Comparison of ENCODE assay signal across 23 cellular contexts in genomic region chr7:15123901-15124300, GRCh38.
DNase-seq lines count a peak whose midpoint lies in the region; ATAC-seq, FAIRE-seq and TF ChIP-seq lines count a peak whose summit lies in the region.
"Had no signal": no experiment of that assay in that cellular context is flagged by ENCODE, and none has a peak within 500 bp of the region (broad histone marks: within the 10 kb centered on the region; RNA-seq: fewer than 3 reads in every experiment).

No MANE protein-coding gene starts in this region.

- no peaks in the 10 kb centered on the region for H3K36me3 ChIP-seq in GM23338 (ENCODE audit: insufficient read depth)
- H3K36me3 ChIP-seq in Loucy (ENCODE audit: insufficient read depth, low read length) = no peaks in the 10 kb centered on the region
- no peaks in the 10 kb centered on the region for H3K36me3 ChIP-seq in PC-3 (ENCODE audit: low read depth, low read length)
- H3K36me3 ChIP-seq in keratinocyte (ENCODE audit: control insufficient read depth in 2 of 2, extremely low read depth in 1 of 2, insufficient read depth in 2 of 2, low read length in 2 of 2) = no peaks in the 10 kb centered on the region

- H3K9me3 ChIP-seq in Loucy (ENCODE audit: insufficient read depth, low read depth, low read length) (no peaks in the 10 kb centered on the region), PC-3 (ENCODE audit: low read length) (no peaks in the 10 kb centered on the region), keratinocyte (ENCODE audit: control insufficient read depth, low read depth, low read length) (no peaks in the 10 kb centered on the region)

- H3K4me2 ChIP-seq in GM23338 (no peak overlapping the region), Loucy (ENCODE audit: low read depth, low read length, poor library complexity, severe bottlenecking) (peak overlapping the region; percentile 65), PC-3 (ENCODE audit: low read length) (no peak overlapping the region), keratinocyte (ENCODE audit: control insufficient read depth, extremely low read depth, insufficient read depth, low read depth, low read length) (no peak overlapping the region)

- intact Hi-C loops in PC-3 (cut with micrococcal nuclease) = no loop called here

- H3K9ac ChIP-seq in Loucy (ENCODE audit: low read depth, low read length, poor library complexity, severe bottlenecking) (peak overlapping the region; percentile 7), PC-3 (ENCODE audit: low read length) (no peak overlapping the region), keratinocyte (ENCODE audit: control insufficient read depth, extremely low read depth, insufficient read depth, low read length) (no peak overlapping the region)

- DNase-seq in GM23338 (ENCODE audit: low spot score) = no peak
- peak; percentile 46 for DNase-seq in PC-3
- no peak for DNase-seq in keratinocyte (ENCODE audit: low read depth, low spot score)
- no peak for DNase-seq in activated gamma-delta T cell (lab: John Stamatoyannopoulos, UW)
- DNase-seq in NCI-H524 (lab: John Stamatoyannopoulos, UW) = no peak
- no peak for DNase-seq in type B pancreatic cell (ENCODE audit: extremely low spot score, unreplicated experiment)
- DNase-seq: EL, GF-D8, HCEC 1CT, Karpas-422, MM.1S, NCI-H1048, NCI-H1436 treated with DMSO at 0.1 percent for 48 hours, NCI-H2029, NCI-H446 treated with DMSO at 0.1 percent for 48 hours, SHP77 treated with DMSO at 0.1 percent for 48 hours, T-cell had no signal

- H3K27ac ChIP-seq in GM23338 (ENCODE audit: low read depth) (no peak overlapping the region), PC-3 (ENCODE audit: low read length) (peak overlapping the region; percentile 26; the same call in 1 of the 2 replicates), keratinocyte (ENCODE audit: control insufficient read depth, insufficient read depth, low read length) (no peak overlapping the region)
- H3K27ac ChIP-seq: RWPE1, SK-N-MC had no signal

- H3K9me1 ChIP-seq in keratinocyte (ENCODE audit: control insufficient read depth, extremely low read depth, insufficient read depth, low read length) = no peaks in the 10 kb centered on the region

- H3K4me1 ChIP-seq in GM23338 (ENCODE audit: insufficient read depth) (no peaks in the 10 kb centered on the region), Loucy (ENCODE audit: insufficient read depth, low read length, poor library complexity, severe bottlenecking) (peaks cover 39% of the 10 kb centered on the region), PC-3 (ENCODE audit: insufficient read depth, low read length) (no peaks in the 10 kb centered on the region), keratinocyte (ENCODE audit: control insufficient read depth, extremely low read depth, insufficient read depth, low read length) (no peaks in the 10 kb centered on the region)

- peaks cover 8% of the 10 kb centered on the region; the same call in 2 of the 3 replicates for H3K4me1 Mint-ChIP-seq in GM23338
- H3K4me1 Mint-ChIP-seq in type B pancreatic cell (ENCODE audit: unreplicated experiment) = no peaks in the 10 kb centered on the region
- H3K4me1 Mint-ChIP-seq: CD14-positive monocyte, IgD-negative memory B cell, T-cell had no signal

- TF ChIP-seq CTCF in GM23338 (conservative IDR thresholded peaks at IDR 0.05; ENCODE audit: low read depth in 2 of 2) (no peak), Loucy (conservative IDR thresholded peaks at IDR 0.05; ENCODE audit: low read length) (no peak), PC-3 (conservative IDR thresholded peaks at IDR 0.05; ENCODE audit: low read depth, low read length) (no peak), keratinocyte (optimal IDR thresholded peaks at IDR 0.05 in 1 of 3, IDR thresholded peaks at IDR 0.05 in 1 of 3, conservative IDR thresholded peaks at IDR 0.05 in 1 of 3; ENCODE audit: extremely low read depth in 1 of 3, insufficient read depth in 2 of 3, low read length in 3 of 3) (no peak), type B pancreatic cell (conservative IDR thresholded peaks at IDR 0.05) (no peak)

- H3K27ac Mint-ChIP-seq in GM23338 = no peak overlapping the region
- no peak overlapping the region for H3K27ac Mint-ChIP-seq in type B pancreatic cell
- H3K27ac Mint-ChIP-seq: CD14-positive monocyte, IgD-negative memory B cell, T-cell had no signal

- dilution Hi-C loops in keratinocyte (cut with MboI; ENCODE audit: extremely low pct_ligation_motif_present, low sequenced_read_pairs) = no loop called here

- peak; percentile 43 for FAIRE-seq in keratinocyte (lab: Jason Lieb, UNC)

- CTCF ChIA-PET in PC-3 (lab: Charles Lee) = interaction anchor here (0.5 kb wide), 1 partner anchor 204 kb away, joined by 3 read pairs; no protein-coding TSS in a partner anchor

- ATAC-seq in GM23338 = no peak
- no peak; the same call in 1 of the 2 replicates for ATAC-seq in PC-3
- no peak for ATAC-seq in HG03469 (IDR thresholded peaks at IDR 0.05; ENCODE audit: unreplicated experiment)
- ATAC-seq: T-cell had no signal

- H2AFZ ChIP-seq in GM23338 (peak overlapping the region; percentile 44; the same call in 1 of the 2 replicates), Loucy (ENCODE audit: low read length) (peak overlapping the region; percentile 25; the same call in 1 of the 2 replicates), PC-3 (ENCODE audit: low read length) (no peak overlapping the region), keratinocyte (ENCODE audit: control insufficient read depth, low read length) (no peak overlapping the region)

- no peaks in the 10 kb centered on the region for H3F3A ChIP-seq in GM23338 (replicated peaks; ENCODE audit: low read depth)
- 0 out of 2 replicates have a peak, but pooled peaks cover 3% of the 10 kb centered on the region for H3F3A ChIP-seq in Loucy (ENCODE audit: low read depth)
- H3F3A ChIP-seq in PC-3 (ENCODE audit: low read length, unreplicated experiment) = no peaks in the 10 kb centered on the region

- POLR2A ChIA-PET in PC-3 (lab: Charles Lee; ENCODE audit: unreplicated experiment) = no interaction called here

- no peaks in the 10 kb centered on the region for H3K27me3 ChIP-seq in GM23338 (ENCODE audit: insufficient read depth)
- no peaks in the 10 kb centered on the region for H3K27me3 ChIP-seq in Loucy (ENCODE audit: insufficient read depth, low read length, poor library complexity, severe bottlenecking)
- no peaks in the 10 kb centered on the region for H3K27me3 ChIP-seq in PC-3 (ENCODE audit: low read length)
- no peaks in the 10 kb centered on the region for H3K27me3 ChIP-seq in keratinocyte (ENCODE audit: control insufficient read depth, extremely low read depth, insufficient read depth, low read length)

- H3K4me3 Mint-ChIP-seq in GM23338 (no peak overlapping the region), type B pancreatic cell (no peak overlapping the region)
- H3K4me3 Mint-ChIP-seq: CD14-positive monocyte, IgD-negative memory B cell, T-cell had no signal

- H3K9me3 Mint-ChIP-seq in GM23338 (peaks cover 3% of the 10 kb centered on the region; the same call in 1 of the 3 replicates), type B pancreatic cell (peaks cover 10% of the 10 kb centered on the region)

- no peaks in the 10 kb centered on the region for H3K9me2 ChIP-seq in GM23338 (ENCODE audit: insufficient read depth)
- H3K9me2 ChIP-seq in Loucy (replicated peaks; ENCODE audit: low read depth, low read length) = no peaks in the 10 kb centered on the region
- no peaks in the 10 kb centered on the region for H3K9me2 ChIP-seq in PC-3 (replicated peaks; ENCODE audit: low read length)

- H3K79me2 ChIP-seq in GM23338 (replicated peaks; ENCODE audit: insufficient read depth) = no peaks in the 10 kb centered on the region
- H3K79me2 ChIP-seq in Loucy (ENCODE audit: insufficient read depth, low read length) = no peaks in the 10 kb centered on the region
- H3K79me2 ChIP-seq in PC-3 (ENCODE audit: low read length) = no peaks in the 10 kb centered on the region
- H3K79me2 ChIP-seq in keratinocyte (ENCODE audit: control insufficient read depth, insufficient read depth, low read length) = no peaks in the 10 kb centered on the region

- H3K27me3 Mint-ChIP-seq in GM23338 (ENCODE audit: insufficient read depth, low read depth, poor library complexity) (no peaks in the 10 kb centered on the region), type B pancreatic cell (no peaks in the 10 kb centered on the region)
- H3K27me3 Mint-ChIP-seq: IgD-negative memory B cell, T-cell had no signal

- H3K36me3 Mint-ChIP-seq in GM23338 (ENCODE audit: low read depth) (no peaks in the 10 kb centered on the region), type B pancreatic cell (no peaks in the 10 kb centered on the region)
- H3K36me3 Mint-ChIP-seq: CD14-positive monocyte, IgD-negative memory B cell, T-cell had no signal

- H4K20me1 ChIP-seq in GM23338 (replicated peaks; ENCODE audit: insufficient read depth) (no peaks in the 10 kb centered on the region), Loucy (ENCODE audit: insufficient read depth, low read length, poor library complexity, severe bottlenecking) (no peaks in the 10 kb centered on the region), PC-3 (ENCODE audit: low read length) (no peaks in the 10 kb centered on the region), keratinocyte (ENCODE audit: control insufficient read depth, extremely low read depth, insufficient read depth, low read length) (no peaks in the 10 kb centered on the region)

- no peak overlapping the region for H3K4me3 ChIP-seq in GM23338
- H3K4me3 ChIP-seq in Loucy (ENCODE audit: low read length, poor library complexity, severe bottlenecking) = peak overlapping the region; percentile 35
- no peak overlapping the region for H3K4me3 ChIP-seq in PC-3 (ENCODE audit: low read length)
- no peak overlapping the region for H3K4me3 ChIP-seq in keratinocyte (ENCODE audit: control insufficient read depth in 2 of 3, extremely low read depth in 1 of 3, insufficient read depth in 2 of 3, low read depth in 1 of 3, low read length in 3 of 3)
- H3K4me3 ChIP-seq: SK-N-MC had no signal

- BruUV-seq in PC-3 (replicated peaks; lab: Mats Ljungman, UMichigan) = no TSS peak

TF ChIP-seq in GM23338, 12 proteins besides CTCF, POLR2A, EP300 and RAD21 (continues in another document):
- TF ChIP-seq STAT1 (IDR thresholded peaks at IDR 0.05; ENCODE audit: unreplicated experiment) (no peak), POLR2AphosphoS5 (IDR thresholded peaks at IDR 0.05; ENCODE audit: low read depth) (no peak), NANOG (IDR thresholded peaks at IDR 0.05; ENCODE audit: borderline replicate concordance) (no peak), ETS1 (IDR thresholded peaks at IDR 0.05) (no peak), EZH2phosphoT487 (IDR thresholded peaks at IDR 0.05; ENCODE audit: unreplicated experiment) (no peak), ZNF331 (CRISPR knock-in tag; IDR thresholded peaks at IDR 0.05; ENCODE audit: low read depth) (no peak), ZNF114 (CRISPR knock-in tag; IDR thresholded peaks at IDR 0.05) (no peak)

Comparison
In these comparisons a context has a peak if more than half of its experiments do, and no peak if none do; other contexts are left out.
1. H2AFZ ChIP-seq: peak in GM23338 (single experiment) and Loucy (single experiment); none in PC-3 (single experiment) and keratinocyte (single experiment).